Comparison of ENCODE assay signal across 1 cellular context in the genomic region with DNA sequence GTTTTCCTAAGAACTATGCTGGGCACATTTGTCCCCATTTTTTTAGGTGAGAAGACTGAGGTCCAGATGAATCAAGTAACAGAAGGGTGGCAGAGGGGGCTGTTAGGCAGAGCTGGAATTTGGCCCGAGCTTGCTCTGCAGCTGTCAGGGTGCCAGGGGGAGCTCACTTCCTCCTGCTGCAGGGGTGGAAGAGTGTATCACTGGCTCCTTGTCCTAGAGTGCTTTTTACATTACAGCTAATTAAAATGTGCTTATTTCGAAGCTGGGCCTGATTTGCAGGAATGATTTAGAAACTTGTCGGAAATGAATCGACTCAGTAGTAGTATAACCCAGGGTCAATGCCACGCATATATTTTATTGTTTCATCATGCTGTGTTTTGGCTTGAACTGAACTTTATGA.
TF ChIP-seq lines count a peak whose summit lies in the region.

No MANE protein-coding gene starts in this region.

TF ChIP-seq in GM23338, 12 proteins besides CTCF, POLR2A, EP300 and RAD21 (continued from another document):
- TF ChIP-seq, protein P1, sequence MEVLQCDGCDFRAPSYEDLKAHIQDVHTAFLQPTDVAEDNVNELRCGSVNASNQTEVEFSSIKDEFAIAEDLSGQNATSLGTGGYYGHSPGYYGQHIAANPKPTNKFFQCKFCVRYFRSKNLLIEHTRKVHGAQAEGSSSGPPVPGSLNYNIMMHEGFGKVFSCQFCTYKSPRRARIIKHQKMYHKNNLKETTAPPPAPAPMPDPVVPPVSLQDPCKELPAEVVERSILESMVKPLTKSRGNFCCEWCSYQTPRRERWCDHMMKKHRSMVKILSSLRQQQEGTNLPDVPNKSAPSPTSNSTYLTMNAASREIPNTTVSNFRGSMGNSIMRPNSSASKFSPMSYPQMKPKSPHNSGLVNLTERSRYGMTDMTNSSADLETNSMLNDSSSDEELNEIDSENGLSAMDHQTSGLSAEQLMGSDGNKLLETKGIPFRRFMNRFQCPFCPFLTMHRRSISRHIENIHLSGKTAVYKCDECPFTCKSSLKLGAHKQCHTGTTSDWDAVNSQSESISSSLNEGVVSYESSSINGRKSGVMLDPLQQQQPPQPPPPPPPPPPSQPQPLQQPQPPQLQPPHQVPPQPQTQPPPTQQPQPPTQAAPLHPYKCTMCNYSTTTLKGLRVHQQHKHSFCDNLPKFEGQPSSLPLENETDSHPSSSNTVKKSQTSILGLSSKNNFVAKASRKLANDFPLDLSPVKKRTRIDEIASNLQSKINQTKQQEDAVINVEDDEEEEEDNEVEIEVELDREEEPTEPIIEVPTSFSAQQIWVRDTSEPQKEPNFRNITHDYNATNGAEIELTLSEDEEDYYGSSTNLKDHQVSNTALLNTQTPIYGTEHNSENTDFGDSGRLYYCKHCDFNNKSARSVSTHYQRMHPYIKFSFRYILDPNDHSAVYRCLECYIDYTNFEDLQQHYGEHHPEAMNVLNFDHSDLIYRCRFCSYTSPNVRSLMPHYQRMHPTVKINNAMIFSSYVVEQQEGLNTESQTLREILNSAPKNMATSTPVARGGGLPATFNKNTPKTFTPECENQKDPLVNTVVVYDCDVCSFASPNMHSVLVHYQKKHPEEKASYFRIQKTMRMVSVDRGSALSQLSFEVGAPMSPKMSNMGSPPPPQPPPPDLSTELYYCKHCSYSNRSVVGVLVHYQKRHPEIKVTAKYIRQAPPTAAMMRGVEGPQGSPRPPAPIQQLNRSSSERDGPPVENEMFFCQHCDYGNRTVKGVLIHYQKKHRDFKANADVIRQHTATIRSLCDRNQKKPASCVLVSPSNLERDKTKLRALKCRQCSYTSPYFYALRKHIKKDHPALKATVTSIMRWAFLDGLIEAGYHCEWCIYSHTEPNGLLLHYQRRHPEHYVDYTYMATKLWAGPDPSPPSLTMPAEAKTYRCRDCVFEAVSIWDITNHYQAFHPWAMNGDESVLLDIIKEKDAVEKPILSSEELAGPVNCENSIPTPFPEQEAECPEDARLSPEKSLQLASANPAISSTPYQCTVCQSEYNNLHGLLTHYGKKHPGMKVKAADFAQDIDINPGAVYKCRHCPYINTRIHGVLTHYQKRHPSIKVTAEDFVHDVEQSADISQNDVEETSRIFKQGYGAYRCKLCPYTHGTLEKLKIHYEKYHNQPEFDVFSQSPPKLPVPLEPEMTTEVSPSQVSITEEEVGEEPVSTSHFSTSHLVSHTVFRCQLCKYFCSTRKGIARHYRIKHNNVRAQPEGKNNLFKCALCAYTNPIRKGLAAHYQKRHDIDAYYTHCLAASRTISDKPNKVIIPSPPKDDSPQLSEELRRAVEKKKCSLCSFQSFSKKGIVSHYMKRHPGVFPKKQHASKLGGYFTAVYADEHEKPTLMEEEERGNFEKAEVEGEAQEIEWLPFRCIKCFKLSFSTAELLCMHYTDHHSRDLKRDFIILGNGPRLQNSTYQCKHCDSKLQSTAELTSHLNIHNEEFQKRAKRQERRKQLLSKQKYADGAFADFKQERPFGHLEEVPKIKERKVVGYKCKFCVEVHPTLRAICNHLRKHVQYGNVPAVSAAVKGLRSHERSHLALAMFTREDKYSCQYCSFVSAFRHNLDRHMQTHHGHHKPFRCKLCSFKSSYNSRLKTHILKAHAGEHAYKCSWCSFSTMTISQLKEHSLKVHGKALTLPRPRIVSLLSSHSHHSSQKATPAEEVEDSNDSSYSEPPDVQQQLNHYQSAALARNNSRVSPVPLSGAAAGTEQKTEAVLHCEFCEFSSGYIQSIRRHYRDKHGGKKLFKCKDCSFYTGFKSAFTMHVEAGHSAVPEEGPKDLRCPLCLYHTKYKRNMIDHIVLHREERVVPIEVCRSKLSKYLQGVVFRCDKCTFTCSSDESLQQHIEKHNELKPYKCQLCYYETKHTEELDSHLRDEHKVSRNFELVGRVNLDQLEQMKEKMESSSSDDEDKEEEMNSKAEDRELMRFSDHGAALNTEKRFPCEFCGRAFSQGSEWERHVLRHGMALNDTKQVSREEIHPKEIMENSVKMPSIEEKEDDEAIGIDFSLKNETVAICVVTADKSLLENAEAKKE (CRISPR knock-in tag; IDR thresholded peaks at IDR 0.05) = no peak
- no peak for TF ChIP-seq ZNF114 (CRISPR knock-in tag; IDR thresholded peaks at IDR 0.05)
- no peak for TF ChIP-seq EZH2phosphoT487 (IDR thresholded peaks at IDR 0.05; ENCODE audit: unreplicated experiment)
- TF ChIP-seq, protein P2, sequence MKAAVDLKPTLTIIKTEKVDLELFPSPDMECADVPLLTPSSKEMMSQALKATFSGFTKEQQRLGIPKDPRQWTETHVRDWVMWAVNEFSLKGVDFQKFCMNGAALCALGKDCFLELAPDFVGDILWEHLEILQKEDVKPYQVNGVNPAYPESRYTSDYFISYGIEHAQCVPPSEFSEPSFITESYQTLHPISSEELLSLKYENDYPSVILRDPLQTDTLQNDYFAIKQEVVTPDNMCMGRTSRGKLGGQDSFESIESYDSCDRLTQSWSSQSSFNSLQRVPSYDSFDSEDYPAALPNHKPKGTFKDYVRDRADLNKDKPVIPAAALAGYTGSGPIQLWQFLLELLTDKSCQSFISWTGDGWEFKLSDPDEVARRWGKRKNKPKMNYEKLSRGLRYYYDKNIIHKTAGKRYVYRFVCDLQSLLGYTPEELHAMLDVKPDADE (IDR thresholded peaks at IDR 0.05) = no peak
- TF ChIP-seq NANOG (IDR thresholded peaks at IDR 0.05; ENCODE audit: borderline replicate concordance) = no peak
- TF ChIP-seq ZNF331 (CRISPR knock-in tag; IDR thresholded peaks at IDR 0.05; ENCODE audit: low read depth) = no peak
